8 cellular contexts compared by ENCODE assay signal in the genomic region with DNA sequence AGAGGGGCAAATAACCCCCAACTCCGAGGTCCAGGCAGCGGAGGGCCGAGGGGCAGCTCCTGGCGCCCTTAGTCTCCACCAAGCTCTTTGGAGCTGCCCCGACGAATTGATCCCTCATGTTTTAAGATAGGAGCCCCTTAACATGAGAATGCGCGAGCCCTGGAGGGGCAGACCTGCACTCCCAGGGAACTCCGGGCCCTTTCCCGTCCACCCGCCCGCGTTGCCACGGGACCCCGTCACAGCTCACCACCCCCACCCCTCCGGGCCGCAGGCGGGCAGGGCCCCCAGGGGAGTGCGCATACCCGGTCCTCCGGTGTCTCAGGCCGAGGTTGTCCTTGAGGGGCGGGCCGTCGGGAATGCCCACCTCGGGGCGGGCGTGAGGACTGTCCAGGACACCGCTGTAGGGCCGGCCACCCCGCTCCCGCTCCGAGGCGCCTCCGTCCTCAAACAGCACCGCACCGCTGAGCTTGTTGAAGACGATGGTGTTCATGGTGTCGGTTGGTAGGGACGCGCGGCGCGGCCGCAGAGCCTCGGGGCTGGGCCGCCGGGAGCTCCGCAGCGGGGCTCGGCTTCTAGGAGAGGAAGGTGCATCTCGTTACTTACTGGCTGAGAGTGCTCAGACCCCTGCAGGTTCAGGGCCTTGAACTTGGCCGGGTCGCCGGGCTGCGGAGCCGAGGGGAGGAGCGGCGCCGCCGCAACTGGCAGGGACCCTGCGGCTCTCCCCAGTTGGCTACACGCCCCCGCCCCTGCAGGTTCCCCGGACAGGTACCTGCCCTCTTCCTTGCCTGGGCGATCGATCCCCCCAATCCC. TPM values are rescaled to one million over a fixed set of nuclear protein-coding genes. Genes with fewer than 3 reads are reported as not detected.
A peak's percentile ranks its signal among the peaks of the same experiment; 100 is the strongest.
DNase-seq lines count a peak whose midpoint lies in the region; ATAC-seq and TF ChIP-seq lines count a peak whose summit lies in the region.

No MANE protein-coding gene starts in this region.

- TSS peak; percentile 83 for BruUV-seq in MCF 10A (replicated peaks; lab: Mats Ljungman, UMichigan)

- peak overlapping the region; percentile 99 for H3K27ac ChIP-seq in RWPE1

- H3K9me3 Mint-ChIP-seq in MCF 10A (ENCODE audit: unreplicated experiment), result no peaks in the 10 kb centered on the region

- H3K36me3 ChIP-seq in kidney epithelial cell (ENCODE audit: control insufficient read depth, insufficient read depth, low read length), result no peaks in the 10 kb centered on the region

- no peak overlapping the region for H3K27ac Mint-ChIP-seq in MCF 10A (ENCODE audit: low read depth, unreplicated experiment)

- H3K27me3 Mint-ChIP-seq in MCF 10A (ENCODE audit: insufficient read depth, unreplicated experiment), result no peaks in the 10 kb centered on the region

- H3K4me3 ChIP-seq in kidney epithelial cell (ENCODE audit: low read depth, low read length), result peak overlapping the region; percentile 37

- no peak for ATAC-seq in HG02840 (IDR thresholded peaks at IDR 0.05; ENCODE audit: low FRiP score, unreplicated experiment)

- TF ChIP-seq CTCF in RWPE1 (conservative IDR thresholded peaks at IDR 0.05; ENCODE audit: low read depth) (no peak), MCF 10A (IDR thresholded peaks at IDR 0.05; ENCODE audit: unreplicated experiment) (no peak), kidney epithelial cell (IDR thresholded peaks at IDR 0.05; ENCODE audit: insufficient read depth, low read length, poor library complexity, severe bottlenecking) (no peak)

- DNase-seq in D341Med (ENCODE audit: low spot score) (peak; percentile 64), RWPE1 (ENCODE audit: low spot score) (no peak), MCF 10A (ENCODE audit: unreplicated experiment) (no peak), kidney epithelial cell (ENCODE audit: low read depth) (no peak), DMS79 treated with DMSO at 0.1 percent for 48 hours (lab: John Stamatoyannopoulos, UW) (no peak), NOMO-1 treated with DMSO at 0.1 percent for 48 hours (lab: John Stamatoyannopoulos, UW; ENCODE audit: unreplicated experiment) (no peak)
- DNase-seq in stimulated activated CD4-positive, alpha-beta T cell treated with anti-CD3 and anti-CD28 coated beads, Interleukin-1b, Interleukin-23, amount 100 ng/mL, for 48 hours, result peak; percentile 24

- CTCF ChIA-PET in RWPE1 (lab: Yijun Ruan, JAX), result interaction anchor here (0.6 to 0.7 kb wide), 5 partner anchors 15 to 504 kb away, joined by 3 to 5 read pairs (median 3); no protein-coding TSS in a partner anchor
- CTCF ChIA-PET in MCF 10A (lab: Yijun Ruan, JAX), result interaction anchor here (0.6 to 1.3 kb wide), 7 partner anchors 15 to 638 kb away, joined by 3 to 4 read pairs (median 3); no protein-coding TSS in a partner anchor

- peak overlapping the region; percentile 54 for H3K4me3 Mint-ChIP-seq in MCF 10A (ENCODE audit: unreplicated experiment)

- POLR2A ChIA-PET in RWPE1 (lab: Yijun Ruan, JAX; ENCODE audit: low non-redundant PET) (interaction anchor here (0.6 kb wide), 1 partner anchor 29 kb away, joined by 3 read pairs; no protein-coding TSS in a partner anchor), MCF 10A (lab: Yijun Ruan, JAX) (no interaction called here)

- H3K27me3 ChIP-seq in kidney epithelial cell (ENCODE audit: control insufficient read depth, insufficient read depth, low read length), result peaks cover 62% of the 10 kb centered on the region

- no peaks in the 10 kb centered on the region for H3K4me1 Mint-ChIP-seq in MCF 10A (ENCODE audit: insufficient read depth, unreplicated experiment)

- intact Hi-C loops in MCF 10A (cut with micrococcal nuclease), result loop anchor here (1.0 kb wide), 1 partner anchor 436 kb away; no protein-coding TSS in a partner anchor

- no peaks in the 10 kb centered on the region for H3K36me3 Mint-ChIP-seq in MCF 10A (ENCODE audit: insufficient read depth, unreplicated experiment)

RNA-seq across cellular contexts. Expression of gene MKX, which starts 2.5 kb away (rescaled TPM):
- total RNA-seq in MCF 10A (2022) (not detected in 2 replicates), kidney epithelial cell (3.2 TPM in 2 replicates)

Comparison
In these comparisons a context has a peak if more than half of its experiments do, and no peak if none do; other contexts are left out.
1. DNase-seq: peak in D341Med (single experiment) and stimulated activated CD4-positive, alpha-beta T cell treated with anti-CD3 and anti-CD28 coated beads, Interleukin-1b, Interleukin-23, amount 100 ng/mL, for 48 hours (single experiment); none in RWPE1 (single experiment), MCF 10A (single experiment), kidney epithelial cell (single experiment), DMS79 treated with DMSO at 0.1 percent for 48 hours (single experiment) and NOMO-1 treated with DMSO at 0.1 percent for 48 hours (single experiment).